Comparison of ENCODE assay signal across 7 cellular contexts in the genomic region with DNA sequence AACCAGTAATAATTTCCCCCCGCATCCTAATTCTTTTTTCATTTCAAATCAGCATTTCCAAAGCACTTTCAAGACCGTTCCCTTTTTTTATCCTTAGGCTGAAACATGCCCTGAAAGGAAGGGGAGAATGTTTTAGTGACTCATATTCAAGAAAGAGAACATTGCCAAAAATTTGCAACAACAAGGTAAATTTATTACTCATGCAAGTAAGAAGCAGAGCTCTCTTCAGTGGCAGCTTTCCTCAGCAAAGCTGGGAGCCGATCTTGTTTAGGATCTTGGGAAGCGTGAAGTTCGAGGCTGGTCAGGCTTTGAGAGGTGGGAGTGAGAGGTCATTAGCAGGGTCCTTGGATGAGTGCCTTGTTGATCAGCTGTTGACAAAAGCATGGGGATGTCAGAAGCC.
DNase-seq lines count a peak whose midpoint lies in the region; ATAC-seq and TF ChIP-seq lines count a peak whose summit lies in the region.

No MANE protein-coding gene starts in this region.

- H3K27me3 ChIP-seq in adrenal gland (no peaks in the 10 kb centered on the region), thoracic aorta (replicated peaks; ENCODE audit: insufficient read depth) (no peaks in the 10 kb centered on the region)

- DNase-seq in HCEC 1CT (peak; percentile 87), adrenal gland (peak in 5 of 7 donors; percentile 30 to 42 (median 38)), foreskin fibroblast (peak; percentile 52 to 80), thoracic aorta (ENCODE audit: low spot score) (no peak), DMS114 treated with DMSO at 0.1 percent for 48 hours (lab: John Stamatoyannopoulos, UW; ENCODE audit: unreplicated experiment) (no peak)

- H3K36me3 ChIP-seq in adrenal gland (replicated peaks in 1 of 2) (no peaks in the 10 kb centered on the region), thoracic aorta (no peaks in the 10 kb centered on the region)

- H3K9me3 ChIP-seq in adrenal gland (replicated peaks in 1 of 3) (no peaks in the 10 kb centered on the region), thoracic aorta (no peaks in the 10 kb centered on the region)

- WGBS in adrenal gland, 4 donors: 29 to 44% (median 39%) methylated on average over 5 of the region's 5 CpGs

- intact Hi-C loops in adrenal gland (cut with DNase I): no loop called here

- H3K4me1 ChIP-seq in adrenal gland (replicated peaks in 1 of 2) (peaks cover 17 to 29% of the 10 kb centered on the region in 2 donors), thoracic aorta (ENCODE audit: control insufficient read depth in 1 of 2, low read depth in 2 of 2) (peaks cover 12 to 16% of the 10 kb centered on the region in 2 donors)

- no peak for TF ChIP-seq CTCF in adrenal gland (IDR thresholded peaks at IDR 0.05)
- no peak for TF ChIP-seq CTCF in foreskin fibroblast (IDR thresholded peaks at IDR 0.05; ENCODE audit: low read depth, low read length)
- TF ChIP-seq CTCF in thoracic aorta (IDR thresholded peaks at IDR 0.05): no peak

- H3K27ac ChIP-seq in adrenal gland (peak overlapping the region; percentile 6 to 56 (median 47)), thoracic aorta (no peak overlapping the region)

- H3K4me3 ChIP-seq in adrenal gland (no peak overlapping the region), foreskin fibroblast (ENCODE audit: low read depth in 1 of 2, low read length in 2 of 2) (peak overlapping the region in 1 of 2 donors; percentile 21), thoracic aorta (peak overlapping the region; percentile 15)

- no peak for TF ChIP-seq POLR2A in adrenal gland (IDR thresholded peaks at IDR 0.05)

- ATAC-seq in thoracic aorta (ENCODE audit: insufficient number of reproducible peaks, low FRiP score, low read depth): peak; percentile 28
- ATAC-seq in GM19395 (IDR thresholded peaks at IDR 0.05; ENCODE audit: unreplicated experiment): no peak
- ATAC-seq in GM19455 (IDR thresholded peaks at IDR 0.05; ENCODE audit: unreplicated experiment): no peak

Comparison
In these comparisons a context has a peak if more than half of its experiments do, and no peak if none do; other contexts are left out.
1. DNase-seq: peak in HCEC 1CT (single experiment), adrenal gland (5 of 7) and foreskin fibroblast (2 of 2); none in thoracic aorta (single experiment) and DMS114 treated with DMSO at 0.1 percent for 48 hours (single experiment).
2. H3K27ac ChIP-seq: peak in adrenal gland (5 of 5); none in thoracic aorta (0 of 2).